Comparison of ENCODE assay signal across 9 cellular contexts in the genomic region with DNA sequence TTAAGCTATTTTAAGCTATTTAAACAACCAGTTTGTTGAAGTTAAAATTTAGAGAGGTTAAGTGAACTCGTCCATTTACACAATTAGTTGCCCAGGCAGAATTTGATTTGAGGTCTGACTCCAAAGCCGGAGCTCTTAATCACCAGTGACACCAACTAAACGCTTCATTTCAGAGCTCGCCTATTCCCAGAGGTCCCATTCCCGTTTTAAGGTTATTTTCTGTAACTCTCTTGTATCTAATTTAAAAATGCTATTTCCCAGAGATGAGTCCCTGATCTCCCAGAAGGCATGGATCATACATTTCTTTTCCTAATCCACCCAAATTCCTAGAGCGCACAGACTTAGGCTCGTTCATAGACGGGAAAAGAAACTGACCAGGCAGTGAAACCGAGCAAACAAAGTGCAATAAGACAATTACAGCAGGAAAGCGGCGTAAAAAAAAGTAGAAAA. TPM values are rescaled to one million over a fixed set of nuclear protein-coding genes. Genes with fewer than 3 reads are reported as not detected.
DNase-seq lines count a peak whose midpoint lies in the region; ATAC-seq and TF ChIP-seq lines count a peak whose summit lies in the region.
"Had no signal": no experiment of that assay in that cellular context is flagged by ENCODE, and none has a peak within 500 bp of the region (broad histone marks: within the 10 kb centered on the region; RNA-seq: fewer than 3 reads in every experiment).

No MANE protein-coding gene starts in this region.

- no peak for TF ChIP-seq CTCF in astrocyte of the cerebellum (IDR thresholded peaks at IDR 0.05; ENCODE audit: low read depth, low read length, missing control alignments)

- peaks cover 6% of the 10 kb centered on the region for H3K27me3 Mint-ChIP-seq in activated CD4-positive, alpha-beta T cell treated with anti-CD3 and anti-CD28 coated beads, Interleukin-2, amount 10 ng/mL, durations not matched to agents 7 days and 5 days

- H3K27me3 ChIP-seq in thymus (ENCODE audit: control insufficient read depth, insufficient read depth), result peaks cover 2% of the 10 kb centered on the region

- no peaks in the 10 kb centered on the region for H3K36me3 ChIP-seq in thymus (ENCODE audit: control insufficient read depth, insufficient read depth)

- H3K36me3 Mint-ChIP-seq in activated CD4-positive, alpha-beta T cell treated with anti-CD3 and anti-CD28 coated beads, Interleukin-2, amount 10 ng/mL, durations not matched to agents 7 days and 5 days (ENCODE audit: low read depth), result peaks cover 9% of the 10 kb centered on the region

- WGBS in thymus, result 19% methylated on average over 11 of the region's 11 CpGs

- CTCF ChIA-PET in activated CD4-positive, alpha-beta T cell treated with anti-CD3 and anti-CD28 coated beads, Interleukin-2, amount 10 ng/mL, durations not matched to agents 7 days and 5 days (lab: Charles Lee), result interaction anchor here (0.9 to 2.8 kb wide), 9 partner anchors 10 to 94 kb away, joined by 3 to 10 read pairs (median 5); no protein-coding TSS in a partner anchor

- no peak for DNase-seq in activated CD4-positive, alpha-beta T cell treated with anti-CD3 and anti-CD28 coated beads, Interleukin-2, amount 10 ng/mL, durations not matched to agents 7 days and 5 days
- DNase-seq in activated CD4-positive, alpha-beta T cell treated with anti-CD3 and anti-CD28 coated beads, Interleukin-2, amount 50 U/mL, for 1 hour, result no peak
- no peak for DNase-seq in astrocyte of the cerebellum (ENCODE audit: low read depth)
- no peak for DNase-seq in left lobe of liver (ENCODE audit: low spot score)
- no peak for DNase-seq in stimulated activated CD4-positive, alpha-beta T cell treated with anti-CD3 and anti-CD28 coated beads, Interleukin-4, amount 100 ng/mL, for 4 hours
- DNase-seq in nucleus accumbens (lab: John Stamatoyannopoulos, UW), result no peak
- no peak for DNase-seq in DMS 273 treated with DMSO at 0.1 percent for 48 hours (lab: John Stamatoyannopoulos, UW)

- H3K9me3 ChIP-seq in thymus (ENCODE audit: control insufficient read depth), result no peaks in the 10 kb centered on the region

- no peaks in the 10 kb centered on the region for H3K9me3 Mint-ChIP-seq in activated CD4-positive, alpha-beta T cell treated with anti-CD3 and anti-CD28 coated beads, Interleukin-2, amount 10 ng/mL, durations not matched to agents 7 days and 5 days

- no peak overlapping the region for H3K27ac ChIP-seq in thymus (ENCODE audit: low read depth)

- H3K4me1 Mint-ChIP-seq in activated CD4-positive, alpha-beta T cell treated with anti-CD3 and anti-CD28 coated beads, Interleukin-2, amount 10 ng/mL, durations not matched to agents 7 days and 5 days, result peaks cover 59% of the 10 kb centered on the region

- in situ Hi-C loops in astrocyte of the cerebellum (cut with HindIII; ENCODE audit: low sequenced_read_pairs), result no loop called here

- peak overlapping the region; percentile 90 for H3K4me3 Mint-ChIP-seq in activated CD4-positive, alpha-beta T cell treated with anti-CD3 and anti-CD28 coated beads, Interleukin-2, amount 10 ng/mL, durations not matched to agents 7 days and 5 days

- peaks cover 6% of the 10 kb centered on the region for H3K4me1 ChIP-seq in thymus (ENCODE audit: control insufficient read depth, insufficient read depth, low read length)

- peak overlapping the region; percentile 53 for H3K4me3 ChIP-seq in astrocyte of the cerebellum (ENCODE audit: low read depth, low read length)
- H3K4me3 ChIP-seq in thymus (ENCODE audit: low read length), result peak overlapping the region; percentile 69

- POLR2A ChIA-PET in activated CD4-positive, alpha-beta T cell treated with anti-CD3 and anti-CD28 coated beads, Interleukin-2, amount 10 ng/mL, durations not matched to agents 7 days and 5 days (lab: Charles Lee), result interaction anchor here (1.0 to 1.5 kb wide), 2 partner anchors 76 to 94 kb away, joined by 4 read pairs; no protein-coding TSS in a partner anchor

- H3K27ac Mint-ChIP-seq in activated CD4-positive, alpha-beta T cell treated with anti-CD3 and anti-CD28 coated beads, Interleukin-2, amount 10 ng/mL, durations not matched to agents 7 days and 5 days, result peak overlapping the region; percentile 97

- peak; percentile 8 for ATAC-seq in left lobe of liver

RNA-seq across cellular contexts. Expression of a gene that starts 0.9 kb away (rescaled TPM):
- total RNA-seq in activated CD4-positive, alpha-beta T cell treated with anti-CD3 and anti-CD28 coated beads, Interleukin-2, amount 10 ng/mL, durations not matched to agents 7 days and 5 days, result 10 to 100 TPM; 17.0 to 17.2 TPM
- 6.5 TPM for total RNA-seq in left lobe of liver
- polyA plus RNA-seq in thymus, result 6.7 TPM
- total RNA-seq: myocyte had no signal
